1 cellular context compared by ENCODE assay signal in genomic region chr2:42675815-42676214, GRCh38.
TF ChIP-seq lines count a peak whose summit lies in the region.

No MANE protein-coding gene starts in this region.

TF ChIP-seq in HepG2, 621 proteins besides CTCF, POLR2A, EP300 and RAD21 (continued from another document and continues in another):
- TF ChIP-seq, protein P1, sequence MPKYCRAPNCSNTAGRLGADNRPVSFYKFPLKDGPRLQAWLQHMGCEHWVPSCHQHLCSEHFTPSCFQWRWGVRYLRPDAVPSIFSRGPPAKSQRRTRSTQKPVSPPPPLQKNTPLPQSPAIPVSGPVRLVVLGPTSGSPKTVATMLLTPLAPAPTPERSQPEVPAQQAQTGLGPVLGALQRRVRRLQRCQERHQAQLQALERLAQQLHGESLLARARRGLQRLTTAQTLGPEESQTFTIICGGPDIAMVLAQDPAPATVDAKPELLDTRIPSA (CRISPR knock-in tag; IDR thresholded peaks at IDR 0.05; ENCODE audit: borderline replicate concordance), result no peak
- TF ChIP-seq TBL1XR1 (IDR thresholded peaks at IDR 0.05; ENCODE audit: borderline replicate concordance, low read length, partially characterized antibody), result no peak
- peak; percentile 48; the same call in 1 of the 2 replicates for TF ChIP-seq ZNF124 (CRISPR knock-in tag; IDR thresholded peaks at IDR 0.05)
- no peak for TF ChIP-seq ATF5 (CRISPR knock-in tag; IDR thresholded peaks at IDR 0.05; ENCODE audit: low read depth)
- 0 out of 2 replicates have a peak, but pooled peaks have one; percentile 8 for TF ChIP-seq NR2F6 (IDR thresholded peaks at IDR 0.05)
- TF ChIP-seq NR2F6 (CRISPR knock-in tag; IDR thresholded peaks at IDR 0.05), result 0 out of 2 replicates have a peak, but pooled peaks have one; percentile 25
- TF ChIP-seq KLF9 (CRISPR knock-in tag; IDR thresholded peaks at IDR 0.05; ENCODE audit: low read depth), result no peak
- TF ChIP-seq ZNF512B (CRISPR knock-in tag; IDR thresholded peaks at IDR 0.05; ENCODE audit: borderline replicate concordance), result no peak
- TF ChIP-seq ZNF326 (CRISPR knock-in tag; IDR thresholded peaks at IDR 0.05; ENCODE audit: borderline replicate concordance), result no peak
- no peak for TF ChIP-seq ZNF549 (CRISPR knock-in tag; IDR thresholded peaks at IDR 0.05)
- TF ChIP-seq MTF1 (CRISPR knock-in tag; IDR thresholded peaks at IDR 0.05), result no peak
- peak; percentile 72 for TF ChIP-seq ZNF331 (CRISPR knock-in tag; IDR thresholded peaks at IDR 0.05)
- 0 out of 2 replicates have a peak, but pooled peaks have one; percentile 25 for TF ChIP-seq KDM5A (IDR thresholded peaks at IDR 0.05; ENCODE audit: borderline replicate concordance, low read length)
- TF ChIP-seq, protein P2, sequence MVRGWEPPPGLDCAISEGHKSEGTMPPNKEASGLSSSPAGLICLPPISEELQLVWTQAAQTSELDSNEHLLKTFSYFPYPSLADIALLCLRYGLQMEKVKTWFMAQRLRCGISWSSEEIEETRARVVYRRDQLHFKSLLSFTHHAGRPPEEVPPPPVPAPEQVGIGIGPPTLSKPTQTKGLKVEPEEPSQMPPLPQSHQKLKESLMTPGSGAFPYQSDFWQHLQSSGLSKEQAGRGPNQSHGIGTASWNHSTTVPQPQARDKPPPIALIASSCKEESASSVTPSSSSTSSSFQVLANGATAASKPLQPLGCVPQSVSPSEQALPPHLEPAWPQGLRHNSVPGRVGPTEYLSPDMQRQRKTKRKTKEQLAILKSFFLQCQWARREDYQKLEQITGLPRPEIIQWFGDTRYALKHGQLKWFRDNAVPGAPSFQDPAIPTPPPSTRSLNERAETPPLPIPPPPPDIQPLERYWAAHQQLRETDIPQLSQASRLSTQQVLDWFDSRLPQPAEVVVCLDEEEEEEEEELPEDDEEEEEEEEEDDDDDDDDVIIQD (CRISPR knock-in tag; IDR thresholded peaks at IDR 0.05; ENCODE audit: low read depth), result peak; percentile 78
- peak; percentile 53; the same call in 1 of the 2 replicates for TF ChIP-seq SOX5 (CRISPR knock-in tag; IDR thresholded peaks at IDR 0.05; ENCODE audit: borderline replicate concordance)
- no peak for TF ChIP-seq ZSCAN31 (CRISPR knock-in tag; IDR thresholded peaks at IDR 0.05; ENCODE audit: low read depth)
- TF ChIP-seq, protein P3, sequence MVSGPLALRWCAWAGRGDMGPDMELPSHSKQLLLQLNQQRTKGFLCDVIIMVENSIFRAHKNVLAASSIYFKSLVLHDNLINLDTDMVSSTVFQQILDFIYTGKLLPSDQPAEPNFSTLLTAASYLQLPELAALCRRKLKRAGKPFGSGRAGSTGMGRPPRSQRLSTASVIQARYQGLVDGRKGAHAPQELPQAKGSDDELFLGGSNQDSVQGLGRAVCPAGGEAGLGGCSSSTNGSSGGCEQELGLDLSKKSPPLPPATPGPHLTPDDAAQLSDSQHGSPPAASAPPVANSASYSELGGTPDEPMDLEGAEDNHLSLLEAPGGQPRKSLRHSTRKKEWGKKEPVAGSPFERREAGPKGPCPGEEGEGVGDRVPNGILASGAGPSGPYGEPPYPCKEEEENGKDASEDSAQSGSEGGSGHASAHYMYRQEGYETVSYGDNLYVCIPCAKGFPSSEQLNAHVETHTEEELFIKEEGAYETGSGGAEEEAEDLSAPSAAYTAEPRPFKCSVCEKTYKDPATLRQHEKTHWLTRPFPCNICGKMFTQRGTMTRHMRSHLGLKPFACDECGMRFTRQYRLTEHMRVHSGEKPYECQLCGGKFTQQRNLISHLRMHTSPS (CRISPR knock-in tag; IDR thresholded peaks at IDR 0.05; ENCODE audit: low read depth), result no peak
- TF ChIP-seq SIX1 (CRISPR knock-in tag; IDR thresholded peaks at IDR 0.05; ENCODE audit: borderline replicate concordance), result peak; percentile 75; the same call in 1 of the 2 replicates
- no peak for TF ChIP-seq ATRX (CRISPR knock-in tag; IDR thresholded peaks at IDR 0.05; ENCODE audit: borderline replicate concordance)
- peak; percentile 54 for TF ChIP-seq ASH2L (IDR thresholded peaks at IDR 0.05; ENCODE audit: insufficient read length, low read depth, low read length)
- TF ChIP-seq FOXK1 (CRISPR knock-in tag; IDR thresholded peaks at IDR 0.05; ENCODE audit: borderline replicate concordance, low read depth), result peak; percentile 39; the same call in 1 of the 2 replicates
- peak; percentile 36; the same call in 1 of the 2 replicates for TF ChIP-seq HDAC2 (CRISPR knock-in tag; IDR thresholded peaks at IDR 0.05)
- TF ChIP-seq HMG20A (CRISPR knock-in tag; IDR thresholded peaks at IDR 0.05; ENCODE audit: borderline replicate concordance), result peak; percentile 62; the same call in 1 of the 2 replicates
- TF ChIP-seq ZNF430 (CRISPR knock-in tag; IDR thresholded peaks at IDR 0.05), result no peak
- no peak for TF ChIP-seq TP53 (CRISPR knock-in tag; conservative IDR thresholded peaks at IDR 0.05)
- no peak for TF ChIP-seq ZBTB7A (CRISPR knock-in tag; IDR thresholded peaks at IDR 0.05)
- TF ChIP-seq ZNF101 (CRISPR knock-in tag; IDR thresholded peaks at IDR 0.05; ENCODE audit: borderline replicate concordance, low read depth), result no peak
- peak; percentile 88; the same call in 1 of the 2 replicates for TF ChIP-seq AHDC1 (CRISPR knock-in tag; IDR thresholded peaks at IDR 0.05; ENCODE audit: borderline replicate concordance)
- TF ChIP-seq ZBTB20 (CRISPR knock-in tag; IDR thresholded peaks at IDR 0.05; ENCODE audit: borderline replicate concordance, low read depth), result 0 out of 2 replicates have a peak, but pooled peaks have one; percentile 20
- peak; percentile 56; the same call in 1 of the 2 replicates for TF ChIP-seq NCOA2 (CRISPR knock-in tag; IDR thresholded peaks at IDR 0.05)
- TF ChIP-seq FOXP1 (IDR thresholded peaks at IDR 0.05), result peak; percentile 65; the same call in 1 of the 2 replicates
- peak; percentile 85 for TF ChIP-seq FOXP1 (CRISPR knock-in tag; IDR thresholded peaks at IDR 0.05)
- TF ChIP-seq TGIF2 (CRISPR knock-in tag; IDR thresholded peaks at IDR 0.05), result no peak
- TF ChIP-seq KDM6A (CRISPR knock-in tag; IDR thresholded peaks at IDR 0.05; ENCODE audit: low read depth), result 0 out of 2 replicates have a peak, but pooled peaks have one; percentile 36
- no peak for TF ChIP-seq ZNF678 (CRISPR knock-in tag; IDR thresholded peaks at IDR 0.05)
- no peak for TF ChIP-seq ZNF792 (CRISPR knock-in tag; IDR thresholded peaks at IDR 0.05)
- TF ChIP-seq PPARG (CRISPR knock-in tag; conservative IDR thresholded peaks at IDR 0.05), result peak; percentile 51
- TF ChIP-seq, protein P4, sequence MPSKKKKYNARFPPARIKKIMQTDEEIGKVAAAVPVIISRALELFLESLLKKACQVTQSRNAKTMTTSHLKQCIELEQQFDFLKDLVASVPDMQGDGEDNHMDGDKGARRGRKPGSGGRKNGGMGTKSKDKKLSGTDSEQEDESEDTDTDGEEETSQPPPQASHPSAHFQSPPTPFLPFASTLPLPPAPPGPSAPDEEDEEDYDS (CRISPR knock-in tag; IDR thresholded peaks at IDR 0.05), result peak; percentile 39; the same call in 1 of the 2 replicates
- TF ChIP-seq TCF12 (IDR thresholded peaks at IDR 0.05), result no peak
- TF ChIP-seq TCF12 (CRISPR knock-in tag; IDR thresholded peaks at IDR 0.05), result no peak
- no peak; the same call in 1 of the 2 replicates for TF ChIP-seq TFE3 (CRISPR knock-in tag; IDR thresholded peaks at IDR 0.05)
- TF ChIP-seq ZNF883 (CRISPR knock-in tag; IDR thresholded peaks at IDR 0.05; ENCODE audit: not compliant biosample characterization), result no peak
- TF ChIP-seq REL (CRISPR knock-in tag; conservative IDR thresholded peaks at IDR 0.05), result no peak
- no peak for TF ChIP-seq NFKB2 (CRISPR knock-in tag; IDR thresholded peaks at IDR 0.05; ENCODE audit: borderline replicate concordance)
